1 cellular context compared by ENCODE assay signal in the genomic region with DNA sequence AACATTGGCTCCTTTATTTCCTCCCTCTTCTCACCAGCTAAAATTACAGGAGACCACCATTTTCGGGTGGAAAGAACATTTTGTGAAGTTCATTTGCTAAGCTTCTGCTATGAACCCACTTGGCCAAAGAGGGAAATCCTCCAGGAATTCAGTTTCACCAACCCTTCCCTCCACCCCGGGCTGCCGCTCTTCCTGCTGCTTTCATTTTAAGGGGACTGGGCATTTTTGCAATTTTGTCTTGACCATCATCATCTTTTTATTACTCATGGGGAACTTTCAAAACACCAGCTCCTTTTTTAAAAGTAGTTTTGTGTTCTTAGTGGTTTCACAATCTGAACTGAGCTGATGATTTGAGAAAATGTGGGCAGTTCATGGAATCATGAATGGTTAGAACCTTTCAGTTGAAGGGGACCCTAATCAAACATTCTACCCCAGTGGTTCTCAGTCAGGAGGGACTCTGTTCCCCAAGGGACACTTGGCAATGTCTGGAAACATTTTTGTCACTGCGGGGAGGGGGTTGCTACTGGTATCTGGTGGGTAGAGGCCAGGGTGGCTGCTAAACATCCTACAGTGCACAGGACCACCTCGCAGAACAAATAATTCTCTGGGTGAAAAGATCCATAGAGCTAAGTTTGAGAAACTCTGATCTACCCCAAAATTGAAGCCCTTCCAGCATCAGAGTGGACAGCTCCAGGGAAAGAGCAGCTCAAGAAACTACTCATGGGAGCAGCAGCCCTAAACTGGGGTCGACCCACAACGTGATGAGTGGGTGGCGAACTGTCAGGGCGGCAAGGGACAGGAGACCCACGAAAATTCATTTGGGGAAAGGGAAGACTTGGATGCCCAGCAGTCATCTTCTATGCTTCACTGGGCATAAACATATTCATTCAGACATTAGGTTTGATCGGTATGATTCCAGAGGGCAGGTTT.
TF ChIP-seq lines count a peak whose summit lies in the region.

No MANE protein-coding gene starts in this region.

TF ChIP-seq in GM12878, 131 proteins besides CTCF, POLR2A, EP300 and RAD21 (continued from another document):
- TF ChIP-seq, protein P1, sequence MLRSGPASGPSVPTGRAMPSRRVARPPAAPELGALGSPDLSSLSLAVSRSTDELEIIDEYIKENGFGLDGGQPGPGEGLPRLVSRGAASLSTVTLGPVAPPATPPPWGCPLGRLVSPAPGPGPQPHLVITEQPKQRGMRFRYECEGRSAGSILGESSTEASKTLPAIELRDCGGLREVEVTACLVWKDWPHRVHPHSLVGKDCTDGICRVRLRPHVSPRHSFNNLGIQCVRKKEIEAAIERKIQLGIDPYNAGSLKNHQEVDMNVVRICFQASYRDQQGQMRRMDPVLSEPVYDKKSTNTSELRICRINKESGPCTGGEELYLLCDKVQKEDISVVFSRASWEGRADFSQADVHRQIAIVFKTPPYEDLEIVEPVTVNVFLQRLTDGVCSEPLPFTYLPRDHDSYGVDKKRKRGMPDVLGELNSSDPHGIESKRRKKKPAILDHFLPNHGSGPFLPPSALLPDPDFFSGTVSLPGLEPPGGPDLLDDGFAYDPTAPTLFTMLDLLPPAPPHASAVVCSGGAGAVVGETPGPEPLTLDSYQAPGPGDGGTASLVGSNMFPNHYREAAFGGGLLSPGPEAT (IDR thresholded peaks at IDR 0.05; ENCODE audit: low read depth) = no peak
- no peak for TF ChIP-seq FOXK2 (IDR thresholded peaks at IDR 0.05)
TF ChIP-seq in GM12878: peak in this region for 1.
